In genomic region chr6:35449287-35449881, GRCh38 we compare ENCODE assay signal across 9 cellular contexts. TPM values are rescaled to one million over a fixed set of nuclear protein-coding genes. Genes with fewer than 3 reads are reported as not detected.
A peak's percentile ranks its signal among the peaks of the same experiment; 100 is the strongest.
DNase-seq lines count a peak whose midpoint lies in the region; ATAC-seq, FAIRE-seq and TF ChIP-seq lines count a peak whose summit lies in the region.
"Had no signal": no experiment of that assay in that cellular context is flagged by ENCODE, and none has a peak within 500 bp of the region (broad histone marks: within the 10 kb centered on the region; RNA-seq: fewer than 3 reads in every experiment).

No MANE protein-coding gene starts in this region.

- no peak overlapping the region for H3K56ac ChIP-seq in IMR-90 (ENCODE audit: extremely low read depth, insufficient read depth, low read length)

- no peak overlapping the region for H2AK9ac ChIP-seq in IMR-90 (replicated peaks; ENCODE audit: low read depth, low read length, poor library complexity)

- peaks cover 4% of the 10 kb centered on the region; the same call in 1 of the 2 replicates for H4K20me1 ChIP-seq in IMR-90 (ENCODE audit: insufficient read depth, low read length)

- 0% methylated on average over 1 of the region's 14 CpGs; no CpG with 5 or more reads in 1 of the 2 experiments for WGBS in IMR-90 (ENCODE audit: extremely low coverage in 2 of 2, insufficient read length in 1 of 2), 2 experiments
- WGBS in gastroesophageal sphincter (ENCODE audit: low coverage in 1 of 2), 2 donors = 27% methylated on average over 7 of the region's 14 CpGs; no CpG with 5 or more reads in 1 of the 2 donors
- WGBS in pancreas, 2 donors = 23 to 24% methylated on average over 14 of the region's 14 CpGs

- H4K8ac ChIP-seq in IMR-90 (ENCODE audit: low read depth in 2 of 2, low read length in 2 of 2) = peak overlapping the region in 1 of 2 experiments; percentile 57; a peak in 1 of 4 replicates

- no peaks in the 10 kb centered on the region for H3K27me3 Mint-ChIP-seq in activated T-cell treated with anti-CD3 and anti-CD28 coated beads, Interleukin-2, amount 50 U/mL, for 24 hours
- H3K27me3 Mint-ChIP-seq: activated naive CD8-positive, alpha-beta T cell had no signal

- no peaks in the 10 kb centered on the region for H3K27me3 ChIP-seq in IMR-90 (ENCODE audit: control insufficient read depth, insufficient read depth, low read length)
- H3K27me3 ChIP-seq in gastroesophageal sphincter = no peaks in the 10 kb centered on the region
- H3K27me3 ChIP-seq in pancreas = no peaks in the 10 kb centered on the region

- peak; percentile 95 for TF ChIP-seq RAD21 in IMR-90 (IDR thresholded peaks at IDR 0.05; ENCODE audit: low read length)

- peaks cover 14% of the 10 kb centered on the region for H3K36me3 Mint-ChIP-seq in activated T-cell treated with anti-CD3 and anti-CD28 coated beads, Interleukin-2, amount 50 U/mL, for 24 hours (ENCODE audit: low read depth)
- H3K36me3 Mint-ChIP-seq: activated naive CD8-positive, alpha-beta T cell had no signal

- H3K9me1 ChIP-seq in IMR-90 (ENCODE audit: insufficient read depth, low read length) = peaks cover 3% of the 10 kb centered on the region

- no peak overlapping the region for H3K27ac Mint-ChIP-seq in activated T-cell treated with anti-CD3 and anti-CD28 coated beads, Interleukin-2, amount 50 U/mL, for 24 hours
- H3K27ac Mint-ChIP-seq: activated naive CD8-positive, alpha-beta T cell had no signal

- no peak overlapping the region for H3K14ac ChIP-seq in IMR-90 (replicated peaks; ENCODE audit: low read depth, low read length)

- peak; percentile 92 for TF ChIP-seq CTCF in IMR-90 (conservative IDR thresholded peaks at IDR 0.05; ENCODE audit: low read depth, low read length)
- peak in 3 of 4 experiments; percentile 69 to 85 (median 70) for TF ChIP-seq CTCF in gastroesophageal sphincter (IDR thresholded peaks at IDR 0.05)
- TF ChIP-seq CTCF in pancreas (IDR thresholded peaks at IDR 0.05) = peak; percentile 32 to 67 (median 47)

- H3K4ac ChIP-seq in IMR-90 (ENCODE audit: low read depth, low read length) = no peak overlapping the region; the same call in 1 of the 2 replicates

- no peaks in the 10 kb centered on the region for H3K9me3 Mint-ChIP-seq in activated T-cell treated with anti-CD3 and anti-CD28 coated beads, Interleukin-2, amount 50 U/mL, for 24 hours

- H2AFZ ChIP-seq in IMR-90 (replicated peaks; ENCODE audit: low read length, poor library complexity) = peak overlapping the region; percentile 66

- H3K23ac ChIP-seq in IMR-90 (ENCODE audit: low read depth, low read length) = no peak overlapping the region

- H3K79me1 ChIP-seq in IMR-90 (ENCODE audit: low read depth in 1 of 2, low read length in 2 of 2) = peaks cover 8 to 17% of the 10 kb centered on the region in 2 experiments

- H2AK5ac ChIP-seq in IMR-90 (ENCODE audit: low read depth, low read length) = peak overlapping the region; percentile 80; the same call in 1 of the 2 replicates

- TF ChIP-seq EP300 in gastroesophageal sphincter (IDR thresholded peaks at IDR 0.05) = no peak

- no peak overlapping the region for H3K27ac ChIP-seq in IMR-90 (ENCODE audit: insufficient read depth, low read length)
- no peak overlapping the region for H3K27ac ChIP-seq in gastroesophageal sphincter
- no peak overlapping the region for H3K27ac ChIP-seq in pancreas

- ATAC-seq in IMR-90 (ENCODE audit: low read depth) (peak; percentile 56), gastroesophageal sphincter (peak; percentile 61), pancreas (peak; percentile 45 to 78 (median 66)), HG03135 (IDR thresholded peaks at IDR 0.05; ENCODE audit: unreplicated experiment) (no peak)

- POLR2A ChIA-PET in IMR-90 (lab: Charles Lee; ENCODE audit: unreplicated experiment) = interaction anchor here (0.9 kb wide), 1 partner anchor 107 kb away, joined by 3 read pairs; no protein-coding TSS in a partner anchor

- H3K36me3 ChIP-seq in IMR-90 (ENCODE audit: control insufficient read depth, insufficient read depth, low read length) (no peaks in the 10 kb centered on the region), gastroesophageal sphincter (no peaks in the 10 kb centered on the region), pancreas (no peaks in the 10 kb centered on the region)

- FAIRE-seq in pancreas (lab: Jason Lieb, UNC) = no peak

- no peak overlapping the region for H4K5ac ChIP-seq in IMR-90 (ENCODE audit: low read depth, low read length)

- peaks cover 34% of the 10 kb centered on the region for H3K4me1 Mint-ChIP-seq in activated T-cell treated with anti-CD3 and anti-CD28 coated beads, Interleukin-2, amount 50 U/mL, for 24 hours (ENCODE audit: low read depth)

- dilution Hi-C loops in IMR-90 (cut with HindIII; ENCODE audit: low sequenced_read_pairs, unreplicated experiment) = no loop called here

- H3K4me2 ChIP-seq in IMR-90 (ENCODE audit: low read depth, low read length) = no peak overlapping the region

- H3K4me3 Mint-ChIP-seq in activated T-cell treated with anti-CD3 and anti-CD28 coated beads, Interleukin-2, amount 50 U/mL, for 24 hours = no peak overlapping the region
- H3K4me3 Mint-ChIP-seq: activated naive CD8-positive, alpha-beta T cell had no signal

- CTCF ChIA-PET in IMR-90 (lab: Yijun Ruan, JAX) = interaction anchor here (0.5 to 4.5 kb wide), 13 partner anchors 10 to 162 kb away, joined by 3 to 20 read pairs (median 3); partner anchors contain the start of gene PPARD

- intact Hi-C loops in IMR-90 (cut with micrococcal nuclease) (loop anchor here (1.0 kb wide), 2 partner anchors 30 to 107 kb away; partner anchors contain the start of gene PPARD), pancreas (cut with DNase I) (loop anchor here in 2 of 3 donors (5.0 kb wide), 1 partner anchor 107 kb away; the partner anchor contains the start of gene PPARD (in 2 of the 2))

- H3K9ac ChIP-seq in IMR-90 (ENCODE audit: low read depth, low read length) = no peak overlapping the region

- no peak overlapping the region for H3K18ac ChIP-seq in IMR-90 (ENCODE audit: low read depth, low read length)

- no peak overlapping the region for H2BK15ac ChIP-seq in IMR-90 (ENCODE audit: low read depth, low read length)

- in situ Hi-C loops in IMR-90 (cut with MboI; ENCODE audit: low sequenced_read_pairs) = no loop called here

- H3K4me1 ChIP-seq in IMR-90 (ENCODE audit: control insufficient read depth, insufficient read depth, low read length) = peaks cover 5% of the 10 kb centered on the region
- peaks cover 0 to 39% (median 3%) of the 10 kb centered on the region in 3 donors for H3K4me1 ChIP-seq in gastroesophageal sphincter
- peaks cover 0 to 11% (median 0%) of the 10 kb centered on the region in 3 donors for H3K4me1 ChIP-seq in pancreas

- H4K91ac ChIP-seq in IMR-90 (ENCODE audit: insufficient read depth, low read depth, low read length) = no peak overlapping the region

- peak overlapping the region; percentile 45 for H2BK120ac ChIP-seq in IMR-90 (ENCODE audit: low read depth, low read length)

- peak; percentile 33 for DNase-seq in activated gamma-delta T cell treated with Interleukin-2 at 50 U/mL for 16 hours
- no peak for DNase-seq in activated gamma-delta T cell (lab: John Stamatoyannopoulos, UW)
- peak; percentile 72 for DNase-seq in IMR-90
- peak; percentile 66 for DNase-seq in NCI-H82 treated with DMSO at 0.1 percent for 48 hours (lab: John Stamatoyannopoulos, UW; ENCODE audit: unreplicated experiment)
- DNase-seq in activated T-cell treated with anti-CD3 and anti-CD28 coated beads, Interleukin-2, amount 50 U/mL, for 24 hours = peak; percentile 55
- DNase-seq in pancreas = peak in 2 of 6 donors; percentile 20 to 28

- H2BK20ac ChIP-seq in IMR-90 (ENCODE audit: low read depth, low read length) = 0 out of 2 replicates have a peak overlapping the region, but pooled peaks have one; percentile 10

- H3K4me3 ChIP-seq in IMR-90 (ENCODE audit: insufficient read depth, low read depth, low read length) = no peak overlapping the region
- H3K4me3 ChIP-seq in gastroesophageal sphincter = no peak overlapping the region
- H3K4me3 ChIP-seq in pancreas = no peak overlapping the region

- no peaks in the 10 kb centered on the region for H3K9me3 ChIP-seq in IMR-90 (ENCODE audit: control insufficient read depth, insufficient read depth, low read length)
- no peaks in the 10 kb centered on the region for H3K9me3 ChIP-seq in gastroesophageal sphincter
- H3K9me3 ChIP-seq in pancreas = no peaks in the 10 kb centered on the region

- no peak overlapping the region for H2BK5ac ChIP-seq in IMR-90 (ENCODE audit: low read depth, low read length, poor library complexity, severe bottlenecking)

- TF ChIP-seq POLR2A in IMR-90 (IDR thresholded peaks at IDR 0.05; ENCODE audit: low read depth, low read length) (peak; percentile 28; the same call in 1 of the 2 replicates), gastroesophageal sphincter (IDR thresholded peaks at IDR 0.05) (no peak)

- BruUV-seq in IMR-90 (replicated peaks; lab: Mats Ljungman, UMichigan) = no TSS peak

TF ChIP-seq in IMR-90, 13 proteins besides CTCF, POLR2A, EP300 and RAD21:
- TF ChIP-seq MAZ (IDR thresholded peaks at IDR 0.05; ENCODE audit: borderline replicate concordance, low read depth, low read length) (peak; percentile 11; the same call in 1 of the 2 replicates), SMC3 (IDR thresholded peaks at IDR 0.05; ENCODE audit: low read depth, low read length) (peak; percentile 99), RFX5 (IDR thresholded peaks at IDR 0.05; ENCODE audit: low read depth, low read length) (no peak)

RNA-seq across cellular contexts. Expression of gene FANCE, which starts 2.8 kb away (rescaled TPM):
- total RNA-seq in IMR-90 (2012; rRNA removed) (7.5 and 9.1 TPM in 2 replicates), gastroesophageal sphincter (1 to 10 TPM; 2.6 to 5.0 (median 3.8) TPM), pancreas (1 to 10 TPM; 2.0 to 4.0 (median 2.7) TPM)
- polyA plus RNA-seq in IMR-90 (2012; rRNA removed) (6.8 and 7.1 TPM in 2 replicates), pancreas (1 to 10 TPM; 1.7 to 2.1 TPM)
- 4.5 and 6.8 TPM in 2 replicates for polyA plus RNA-seq in IMR-90 (2012; cell fraction: cytosol; rRNA removed)
- 5.0 and 6.6 TPM in 2 replicates for polyA plus RNA-seq in IMR-90 (2012; cell fraction: nucleus; rRNA removed; ENCODE audit: low replicate concordance)

RNA-seq across cellular contexts. Expression of gene RPL10A, which starts 18.8 kb away (rescaled TPM):
- total RNA-seq in IMR-90 (2012; rRNA removed) (1,746 and 2,310 TPM in 2 replicates), gastroesophageal sphincter (1,000 to 10,000 TPM in 3 of 4 donors, 100 to 1,000 TPM in 1; 870 to 1,936 (median 1,411) TPM), pancreas (1,000 to 10,000 TPM in 1 of 6 donors, 100 to 1,000 TPM in 5; 474 to 1,265 (median 898) TPM)
- polyA plus RNA-seq in IMR-90 (2012; rRNA removed) (3,153 and 3,261 TPM in 2 replicates), pancreas (1,000 to 10,000 TPM in 1 of 2 donors, 100 to 1,000 TPM in 1; 429 to 1,039 TPM)
- 1,705 and 1,838 TPM in 2 replicates for polyA plus RNA-seq in IMR-90 (2012; cell fraction: cytosol; rRNA removed)
- polyA plus RNA-seq in IMR-90 (2012; cell fraction: nucleus; rRNA removed; ENCODE audit: low replicate concordance) = 1,133 and 1,323 TPM in 2 replicates

RNA-seq across cellular contexts. Expression of gene TEAD3, which starts 47.5 kb away (rescaled TPM):
- total RNA-seq in IMR-90 (2012; rRNA removed) = 5.0 and 5.2 TPM in 2 replicates
- polyA plus RNA-seq in IMR-90 (2012; rRNA removed) = 25.0 and 28.0 TPM in 2 replicates
- polyA plus RNA-seq in IMR-90 (2012; cell fraction: cytosol; rRNA removed) = 16.6 and 30.2 TPM in 2 replicates
- 49.5 and 83.0 TPM in 2 replicates for polyA plus RNA-seq in IMR-90 (2012; cell fraction: nucleus; rRNA removed; ENCODE audit: low replicate concordance)
- 100 to 1,000 TPM in 1 of 4 donors, 10 to 100 TPM in 3; 58.3 to 122 (median 72.5) TPM for total RNA-seq in gastroesophageal sphincter
- 10 to 100 TPM in 1 of 6 donors, 1 to 10 TPM in 5; 3.0 to 10.0 (median 4.1) TPM for total RNA-seq in pancreas
- 1 to 10 TPM; 8.5 to 9.7 TPM for polyA plus RNA-seq in pancreas
